ENCODE assay signal across 8 cellular contexts in genomic region chr17:39636927-39637736, GRCh38. TPM values are rescaled to one million over a fixed set of nuclear protein-coding genes. Genes with fewer than 3 reads are reported as not detected.
DNase-seq lines count a peak whose midpoint lies in the region; ATAC-seq, FAIRE-seq and TF ChIP-seq lines count a peak whose summit lies in the region.

TSS of gene STARD3 (plus strand) at chr17:39637144. CDS start at chr17:39653532, 16,388 bp downstream.

- H3K4me2 ChIP-seq in keratinocyte (ENCODE audit: control insufficient read depth, extremely low read depth, insufficient read depth, low read depth, low read length) = peak within 1 kb of the TSS; percentile 90

- H4K20me1 ChIP-seq in keratinocyte (ENCODE audit: control insufficient read depth, extremely low read depth, insufficient read depth, low read length) = no peaks in the 10 kb centered on the region

- no peaks in the 10 kb centered on the region for H3K9me3 ChIP-seq in A673 (ENCODE audit: low read depth, low read length, poor library complexity, severe bottlenecking)
- no peaks in the 10 kb centered on the region for H3K9me3 ChIP-seq in keratinocyte (ENCODE audit: control insufficient read depth, low read depth, low read length)

- H3K36me3 ChIP-seq in A673 (ENCODE audit: insufficient read depth, low read length, poor library complexity, severe bottlenecking) (no peaks in the 10 kb centered on the region), keratinocyte (ENCODE audit: control insufficient read depth in 2 of 2, extremely low read depth in 1 of 2, insufficient read depth in 2 of 2, low read length in 2 of 2) (no peaks in the 10 kb centered on the region)

- H3K36me3 Mint-ChIP-seq in central memory CD8-positive, alpha-beta T cell (ENCODE audit: insufficient read depth) = peaks cover 8% of the 10 kb centered on the region

- no peaks in the 10 kb centered on the region for H3K27me3 ChIP-seq in A673 (replicated peaks; ENCODE audit: insufficient read depth, low read depth, low read length, poor library complexity)
- H3K27me3 ChIP-seq in keratinocyte (ENCODE audit: control insufficient read depth, extremely low read depth, insufficient read depth, low read length) = no peaks in the 10 kb centered on the region

- H3K9ac ChIP-seq in keratinocyte (ENCODE audit: control insufficient read depth, extremely low read depth, insufficient read depth, low read length) = peak within 1 kb of the TSS; percentile 81

- FAIRE-seq in keratinocyte (lab: Jason Lieb, UNC) = no peak

- TF ChIP-seq POLR2A in GM18526 (IDR thresholded peaks at IDR 0.05; ENCODE audit: extremely low read depth, insufficient read length) = peak; percentile 67

- dilution Hi-C loops in keratinocyte (cut with MboI; ENCODE audit: extremely low pct_ligation_motif_present, low sequenced_read_pairs) = no loop called here

- intact Hi-C loops in A673 (cut with micrococcal nuclease; ENCODE audit: unreplicated experiment) = no loop called here

- H3K4me3 ChIP-seq in A673 (ENCODE audit: low read depth, low read length, poor library complexity, severe bottlenecking) (peak within 1 kb of the TSS; percentile 74), keratinocyte (ENCODE audit: control insufficient read depth in 2 of 3, extremely low read depth in 1 of 3, insufficient read depth in 2 of 3, low read depth in 1 of 3, low read length in 3 of 3) (peak within 1 kb of the TSS; percentile 85 to 93 (median 89))

- H3K4me3 Mint-ChIP-seq in central memory CD8-positive, alpha-beta T cell = peak within 1 kb of the TSS; percentile 87

- no TSS peak for BruUV-seq in A673 (replicated peaks; lab: Mats Ljungman, UMichigan)

- H3K4me1 ChIP-seq in A673 (ENCODE audit: insufficient read depth, low read length, poor library complexity, severe bottlenecking) = peaks cover 6% of the 10 kb centered on the region
- peaks cover 15% of the 10 kb centered on the region for H3K4me1 ChIP-seq in keratinocyte (ENCODE audit: control insufficient read depth, extremely low read depth, insufficient read depth, low read length)

- POLR2A ChIA-PET in A673 (lab: Charles Lee; ENCODE audit: low non-redundant PET) = no interaction called here

- H3K27me3 Mint-ChIP-seq in central memory CD8-positive, alpha-beta T cell = peaks cover 2% of the 10 kb centered on the region

- DNase-seq in A673 (ENCODE audit: low spot score) = peak; percentile 84
- peak; percentile 93 for DNase-seq in NCI-H2227 (lab: John Stamatoyannopoulos, UW; ENCODE audit: unreplicated experiment)
- peak; percentile 77 to 80 for DNase-seq in central memory CD8-positive, alpha-beta T cell (ENCODE audit: low spot score in 2 of 2)
- DNase-seq in keratinocyte (ENCODE audit: low read depth, low spot score) = no peak
- DNase-seq in stimulated activated CD4-positive, alpha-beta T cell treated with anti-CD3 and anti-CD28 coated beads, Interleukin-12 subunit alpha, Interleukin-12 subunit beta, amount 100 ng/mL, for 4 hours = peak; percentile 92

- peak within 1 kb of the TSS; percentile 86 for H2AFZ ChIP-seq in keratinocyte (ENCODE audit: control insufficient read depth, low read length)

- no peaks in the 10 kb centered on the region for H3K9me3 Mint-ChIP-seq in central memory CD8-positive, alpha-beta T cell

- H3K9me1 ChIP-seq in keratinocyte (ENCODE audit: control insufficient read depth, extremely low read depth, insufficient read depth, low read length) = no peaks in the 10 kb centered on the region

- H3K27ac Mint-ChIP-seq in central memory CD8-positive, alpha-beta T cell (ENCODE audit: low read depth) = peak within 1 kb of the TSS; percentile 88

- CTCF ChIA-PET in A673 (lab: Charles Lee) = interaction anchor here (0.9 to 1.3 kb wide), 2 partner anchors 16 kb away, joined by 3 to 5 read pairs; no protein-coding TSS in a partner anchor

- TF ChIP-seq CTCF in A673 (conservative IDR thresholded peaks at IDR 0.05; ENCODE audit: low read depth, low read length) (no peak), keratinocyte (optimal IDR thresholded peaks at IDR 0.05 in 1 of 3, IDR thresholded peaks at IDR 0.05 in 1 of 3, conservative IDR thresholded peaks at IDR 0.05 in 1 of 3; ENCODE audit: extremely low read depth in 1 of 3, insufficient read depth in 2 of 3, low read length in 3 of 3) (peak in 1 of 3 experiments; percentile 13)

- peaks cover 61% of the 10 kb centered on the region for H3K4me1 Mint-ChIP-seq in central memory CD8-positive, alpha-beta T cell

- peak within 1 kb of the TSS; percentile 85 for H3K27ac ChIP-seq in A673 (ENCODE audit: low read depth, low read length, poor library complexity, severe bottlenecking)
- H3K27ac ChIP-seq in keratinocyte (ENCODE audit: control insufficient read depth, insufficient read depth, low read length) = peak within 1 kb of the TSS; percentile 73

- ATAC-seq in HG03135 (IDR thresholded peaks at IDR 0.05; ENCODE audit: unreplicated experiment) = peak; percentile 78
- peak; percentile 91 to 94 for ATAC-seq in activated CD4-positive, CD25-positive, alpha-beta regulatory T cell treated with anti-CD3 and anti-CD28 coated beads, Interleukin-2, amount 50 U/mL, for 24 hours
- ATAC-seq in central memory CD8-positive, alpha-beta T cell (replicated peaks; ENCODE audit: extremely low read depth, poor library complexity, severe bottlenecking) = peak; percentile 90

- H3K79me2 ChIP-seq in keratinocyte (ENCODE audit: control insufficient read depth, insufficient read depth, low read length) = peaks cover 29% of the 10 kb centered on the region

RNA-seq across cellular contexts. Expression of gene STARD3, which starts in this region (rescaled TPM):
- 21.3 and 31.4 TPM in 2 replicates for total RNA-seq in A673 (2021)
- polyA plus RNA-seq in keratinocyte = 29.0 to 39.6 TPM (median 33.9 TPM) in 3 replicates
- 25.9 TPM for polyA plus RNA-seq in keratinocyte (2011; ENCODE audit: low read depth)
- polyA plus RNA-seq in keratinocyte (2011; cell fraction: cytosol; rRNA removed) = 25.5 and 26.6 TPM in 2 replicates
- 57.2 and 70.3 TPM in 2 replicates for polyA plus RNA-seq in keratinocyte (2011; cell fraction: nucleus; rRNA removed)
- 31.2 and 36.8 TPM in 2 replicates for polyA plus RNA-seq in keratinocyte (2012; ENCODE audit: low replicate concordance)
- 32.4 to 42.2 TPM (median 41.6 TPM) in 3 replicates for polyA minus RNA-seq in keratinocyte
- 29.2 TPM for polyA minus RNA-seq in keratinocyte (2011; cell fraction: cytosol; rRNA and poly(A)+ RNA removed)
- polyA minus RNA-seq in keratinocyte (2011; cell fraction: nucleus; rRNA and poly(A)+ RNA removed) = 18.5 and 20.1 TPM in 2 replicates
